In the genomic region with DNA sequence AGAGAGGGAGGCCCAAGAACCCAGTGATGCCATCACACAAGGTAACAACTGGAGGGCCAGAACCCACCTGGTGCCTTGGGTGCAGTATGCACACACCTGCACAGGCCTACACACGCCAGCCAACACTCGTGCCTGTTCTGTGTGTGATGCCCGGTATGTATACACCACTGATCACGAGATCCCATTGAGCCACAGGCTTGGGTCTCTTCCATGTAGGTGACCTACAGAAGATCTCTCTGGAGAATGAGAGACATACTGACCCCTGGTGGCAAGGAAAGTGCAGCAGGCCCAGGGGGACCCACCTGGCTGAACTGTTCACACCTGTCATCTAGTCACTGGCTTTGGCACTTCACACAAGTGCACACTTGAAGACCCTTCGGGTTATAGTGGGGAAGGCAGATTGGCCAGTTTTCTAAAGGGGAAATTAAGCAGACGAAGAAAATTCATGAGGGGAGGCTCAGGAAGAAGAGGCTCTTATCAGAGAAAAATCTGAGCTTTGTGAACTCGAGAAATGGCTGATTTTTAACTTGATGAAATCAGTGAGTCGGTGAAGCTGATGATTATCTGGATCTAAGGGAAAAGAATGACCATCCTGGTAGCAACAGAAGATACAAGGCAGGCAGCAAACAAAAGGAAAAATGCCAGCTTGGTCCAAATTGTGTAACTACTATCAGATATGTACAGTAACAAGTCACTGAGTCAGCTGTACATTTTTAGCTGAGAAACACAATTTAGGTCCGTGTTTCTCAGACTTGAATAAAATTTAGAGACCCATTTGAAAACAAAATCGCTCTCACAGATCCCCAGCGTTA, we compare ENCODE assay signal across 8 cellular contexts.
DNase-seq lines count a peak whose midpoint lies in the region; ATAC-seq and TF ChIP-seq lines count a peak whose summit lies in the region.

No MANE protein-coding gene starts in this region.

- H3K4me1 ChIP-seq in SJCRH30: peaks cover 8% of the 10 kb centered on the region; the same call in 1 of the 2 replicates

- H3K4me3 ChIP-seq in SJCRH30 (no peak overlapping the region), astrocyte of the cerebellum (ENCODE audit: low read depth, low read length) (no peak overlapping the region)

- peaks cover 6% of the 10 kb centered on the region; the same call in 1 of the 2 replicates for H3K36me3 ChIP-seq in SJCRH30

- H3K9me3 ChIP-seq in SJCRH30 (replicated peaks): no peaks in the 10 kb centered on the region

- H3K27me3 ChIP-seq in SJCRH30: no peaks in the 10 kb centered on the region

- intact Hi-C loops in activated T-helper 1 cell treated with anti-CD3 and anti-CD28 coated beads, Interleukin-12 subunit alpha, Interleukin-12 subunit beta, Interleukin-2, Interleukin-4 antibody, amounts not matched to agents 30 ng/mL and 10 ng/mL and 1 ng/mL, durations not matched to agents 14 hours and 24 hours and 36 hours (cut with micrococcal nuclease): loop anchor here (1.0 to 5.0 kb wide), 2 partner anchors 171 to 220 kb away; no protein-coding TSS in a partner anchor
- intact Hi-C loops in left colon (cut with DNase I, micrococcal nuclease): no loop called here

- H3K4me3 Mint-ChIP-seq in activated T-helper 1 cell treated with anti-CD3 and anti-CD28 coated beads, Interleukin-12 subunit alpha, Interleukin-12 subunit beta, Interleukin-2, Interleukin-4 antibody, amounts not matched to agents 30 ng/mL and 10 ng/mL and 1 ng/mL, durations not matched to agents 14 hours and 24 hours and 36 hours: no peak overlapping the region

- H3K27ac Mint-ChIP-seq in activated T-helper 1 cell treated with anti-CD3 and anti-CD28 coated beads, Interleukin-12 subunit alpha, Interleukin-12 subunit beta, Interleukin-2, Interleukin-4 antibody, amounts not matched to agents 30 ng/mL and 10 ng/mL and 1 ng/mL, durations not matched to agents 14 hours and 24 hours and 36 hours: no peak overlapping the region

- peak; percentile 89 for ATAC-seq in left colon
- no peak for ATAC-seq in stimulated activated naive CD8-positive, alpha-beta T cell treated with anti-CD3 and anti-CD28 coated beads, Interleukin-15, Interleukin-2, amounts not matched to agents 100 U/mL and 50 U/mL, for 24 hours

- H3K36me3 Mint-ChIP-seq in activated T-helper 1 cell treated with anti-CD3 and anti-CD28 coated beads, Interleukin-12 subunit alpha, Interleukin-12 subunit beta, Interleukin-2, Interleukin-4 antibody, amounts not matched to agents 30 ng/mL and 10 ng/mL and 1 ng/mL, durations not matched to agents 14 hours and 24 hours and 36 hours (ENCODE audit: low read depth): no peaks in the 10 kb centered on the region

- H3K27ac ChIP-seq in SJCRH30: 0 out of 2 replicates have a peak overlapping the region, but pooled peaks have one; percentile 8

- H3K9me3 Mint-ChIP-seq in activated T-helper 1 cell treated with anti-CD3 and anti-CD28 coated beads, Interleukin-12 subunit alpha, Interleukin-12 subunit beta, Interleukin-2, Interleukin-4 antibody, amounts not matched to agents 30 ng/mL and 10 ng/mL and 1 ng/mL, durations not matched to agents 14 hours and 24 hours and 36 hours: no peaks in the 10 kb centered on the region

- no peaks in the 10 kb centered on the region for H3K27me3 Mint-ChIP-seq in activated T-helper 1 cell treated with anti-CD3 and anti-CD28 coated beads, Interleukin-12 subunit alpha, Interleukin-12 subunit beta, Interleukin-2, Interleukin-4 antibody, amounts not matched to agents 30 ng/mL and 10 ng/mL and 1 ng/mL, durations not matched to agents 14 hours and 24 hours and 36 hours (ENCODE audit: insufficient read depth)

- peaks cover 13% of the 10 kb centered on the region for H3K4me1 Mint-ChIP-seq in activated T-helper 1 cell treated with anti-CD3 and anti-CD28 coated beads, Interleukin-12 subunit alpha, Interleukin-12 subunit beta, Interleukin-2, Interleukin-4 antibody, amounts not matched to agents 30 ng/mL and 10 ng/mL and 1 ng/mL, durations not matched to agents 14 hours and 24 hours and 36 hours (ENCODE audit: low read depth)

- in situ Hi-C loops in astrocyte of the cerebellum (cut with HindIII; ENCODE audit: low sequenced_read_pairs): no loop called here

- peak; percentile 9 for DNase-seq in activated T-helper 1 cell treated with Interleukin-2 at 50 U/mL for 16 hours (ENCODE audit: low read depth)
- DNase-seq in activated T-helper 1 cell treated with anti-CD3 and anti-CD28 coated beads, Interleukin-12 subunit alpha, Interleukin-12 subunit beta, Interleukin-2, Interleukin-4 antibody, amounts not matched to agents 30 ng/mL and 10 ng/mL and 1 ng/mL, durations not matched to agents 14 hours and 24 hours and 36 hours (ENCODE audit: low spot score): no peak
- DNase-seq in HT-29 (ENCODE audit: low spot score): peak; percentile 83
- DNase-seq in SJCRH30: peak; percentile 55 to 74
- no peak for DNase-seq in astrocyte of the cerebellum (ENCODE audit: low read depth)
- DNase-seq in left colon: peak; percentile 52 to 73
- peak; percentile 53 for DNase-seq in stimulated activated naive CD8-positive, alpha-beta T cell treated with anti-CD3 and anti-CD28 coated beads, Interleukin-15, Interleukin-2, amounts not matched to agents 100 U/mL and 50 U/mL, for 24 hours
- DNase-seq in retina: no peak

- TF ChIP-seq CTCF in astrocyte of the cerebellum (IDR thresholded peaks at IDR 0.05; ENCODE audit: low read depth, low read length, missing control alignments): peak; percentile 52

Comparison
In these comparisons a context has a peak if more than half of its experiments do, and no peak if none do; other contexts are left out.
1. DNase-seq: peak in activated T-helper 1 cell treated with Interleukin-2 at 50 U/mL for 16 hours (single experiment), HT-29 (single experiment), SJCRH30 (2 of 2), left colon (2 of 2) and stimulated activated naive CD8-positive, alpha-beta T cell treated with anti-CD3 and anti-CD28 coated beads, Interleukin-15, Interleukin-2, amounts not matched to agents 100 U/mL and 50 U/mL, for 24 hours (single experiment); none in activated T-helper 1 cell treated with anti-CD3 and anti-CD28 coated beads, Interleukin-12 subunit alpha, Interleukin-12 subunit beta, Interleukin-2, Interleukin-4 antibody, amounts not matched to agents 30 ng/mL and 10 ng/mL and 1 ng/mL, durations not matched to agents 14 hours and 24 hours and 36 hours (single experiment), astrocyte of the cerebellum (single experiment) and retina (single experiment).